ENCODE assay signal across 14 cellular contexts in genomic region chr9:110994771-110995241, GRCh38. TPM values are rescaled to one million over a fixed set of nuclear protein-coding genes. Genes with fewer than 3 reads are reported as not detected.
DNase-seq lines count a peak whose midpoint lies in the region; ATAC-seq and TF ChIP-seq lines count a peak whose summit lies in the region.
"Had no signal": no experiment of that assay in that cellular context is flagged by ENCODE, and none has a peak within 500 bp of the region (broad histone marks: within the 10 kb centered on the region; RNA-seq: fewer than 3 reads in every experiment).

No MANE protein-coding gene starts in this region.

- H3K27ac Mint-ChIP-seq in activated naive CD4-positive, alpha-beta T cell treated with anti-CD3 and anti-CD28 coated beads for 36 hours: no peak overlapping the region
- H3K27ac Mint-ChIP-seq: activated CD4-positive, alpha-beta memory T cell treated with anti-CD3 and anti-CD28 coated beads for 36 hours; activated naive CD8-positive, alpha-beta T cell treated with anti-CD3 and anti-CD28 coated beads, Interleukin-2, amount 50 U/mL, for 24 hours had no signal

- H3K36me3 Mint-ChIP-seq in activated naive CD4-positive, alpha-beta T cell treated with anti-CD3 and anti-CD28 coated beads for 36 hours (ENCODE audit: low read depth): no peaks in the 10 kb centered on the region
- H3K36me3 Mint-ChIP-seq: activated CD4-positive, alpha-beta memory T cell treated with anti-CD3 and anti-CD28 coated beads for 36 hours had no signal

- CTCF ChIA-PET in activated naive CD4-positive, alpha-beta T cell treated with anti-CD3 and anti-CD28 coated beads for 36 hours (lab: Charles Lee): interaction anchor here (0.6 kb wide), 1 partner anchor 159 kb away, joined by 3 read pairs; no protein-coding TSS in a partner anchor

- in situ Hi-C loops in astrocyte of the spinal cord (cut with HindIII; ENCODE audit: low sequenced_read_pairs): no loop called here

- no peak overlapping the region for H3K4me3 Mint-ChIP-seq in activated naive CD4-positive, alpha-beta T cell treated with anti-CD3 and anti-CD28 coated beads for 36 hours
- H3K4me3 Mint-ChIP-seq: activated CD4-positive, alpha-beta memory T cell treated with anti-CD3 and anti-CD28 coated beads for 36 hours; activated naive CD8-positive, alpha-beta T cell treated with anti-CD3 and anti-CD28 coated beads, Interleukin-2, amount 50 U/mL, for 24 hours had no signal

- peaks cover 2% of the 10 kb centered on the region for H3K27me3 Mint-ChIP-seq in activated naive CD4-positive, alpha-beta T cell treated with anti-CD3 and anti-CD28 coated beads for 36 hours (ENCODE audit: low read depth)
- H3K27me3 Mint-ChIP-seq: activated CD4-positive, alpha-beta memory T cell treated with anti-CD3 and anti-CD28 coated beads for 36 hours had no signal

- no peak overlapping the region for H3K4me3 ChIP-seq in astrocyte of the spinal cord (ENCODE audit: low read depth, low read length)

- no peaks in the 10 kb centered on the region for H3K4me1 Mint-ChIP-seq in activated naive CD4-positive, alpha-beta T cell treated with anti-CD3 and anti-CD28 coated beads for 36 hours (ENCODE audit: low read depth)
- H3K4me1 Mint-ChIP-seq: activated naive CD8-positive, alpha-beta T cell treated with anti-CD3 and anti-CD28 coated beads, Interleukin-2, amount 50 U/mL, for 24 hours had no signal

- TF ChIP-seq CTCF in astrocyte of the spinal cord (IDR thresholded peaks at IDR 0.05; ENCODE audit: low read depth, low read length): no peak

- ATAC-seq in HG03103 (IDR thresholded peaks at IDR 0.05; ENCODE audit: low read depth, unreplicated experiment): peak; percentile 58
- ATAC-seq: activated naive CD8-positive, alpha-beta T cell treated with anti-CD3 and anti-CD28 coated beads, Interleukin-2, amount 50 U/mL, for 24 hours; HepG2; left cardiac atrium had no signal

- DNase-seq in AML-193 (lab: John Stamatoyannopoulos, UW) (peak; percentile 36 to 42), astrocyte of the spinal cord (ENCODE audit: low read depth, low spot score) (peak; percentile 47), myocyte (ENCODE audit: low read depth) (peak; percentile 53), glomerular visceral epithelial cell (ENCODE audit: extremely low spot score) (no peak), SW 1271 (lab: John Stamatoyannopoulos, UW) (no peak)
- no peak for DNase-seq in stimulated activated CD4-positive, alpha-beta T cell treated with anti-CD3 and anti-CD28 coated beads, Interleukin-2, amount 100 ng/mL, for 24 hours
- no peak for DNase-seq in activated naive CD4-positive, alpha-beta T cell treated with anti-CD3 and anti-CD28 coated beads for 36 hours
- DNase-seq: activated CD4-positive, alpha-beta memory T cell treated with anti-CD3 and anti-CD28 coated beads for 36 hours; activated naive CD8-positive, alpha-beta T cell treated with anti-CD3 and anti-CD28 coated beads, Interleukin-2, amount 50 U/mL, for 24 hours; left cardiac atrium; retina had no signal

- H3K9me3 Mint-ChIP-seq in activated naive CD4-positive, alpha-beta T cell treated with anti-CD3 and anti-CD28 coated beads for 36 hours: peaks cover 1% of the 10 kb centered on the region
- H3K9me3 Mint-ChIP-seq: activated CD4-positive, alpha-beta memory T cell treated with anti-CD3 and anti-CD28 coated beads for 36 hours had no signal

- intact Hi-C loops in activated naive CD4-positive, alpha-beta T cell treated with anti-CD3 and anti-CD28 coated beads for 36 hours (cut with micrococcal nuclease): no loop called here

RNA-seq across cellular contexts. Expression of gene LPAR1, which starts 43.5 kb away (rescaled TPM):
- total RNA-seq in myocyte: 46.0 and 61.3 TPM in 2 replicates
- 24.4 TPM for polyA plus RNA-seq in myocyte (2012)
- not detected for total RNA-seq in activated naive CD4-positive, alpha-beta T cell treated with anti-CD3 and anti-CD28 coated beads for 36 hours
- total RNA-seq: activated CD4-positive, alpha-beta memory T cell treated with anti-CD3 and anti-CD28 coated beads for 36 hours; HepG2; SK-MEL-5 had no signal
- polyA plus RNA-seq: HepG2 had no signal

Comparison
In these comparisons a context has a peak if more than half of its experiments do, and no peak if none do; other contexts are left out.
1. DNase-seq: peak in AML-193 (2 of 2), astrocyte of the spinal cord (single experiment) and myocyte (single experiment); none in stimulated activated CD4-positive, alpha-beta T cell treated with anti-CD3 and anti-CD28 coated beads, Interleukin-2, amount 100 ng/mL, for 24 hours (0 of 2), glomerular visceral epithelial cell (single experiment), activated naive CD4-positive, alpha-beta T cell treated with anti-CD3 and anti-CD28 coated beads for 36 hours (single experiment) and SW 1271 (0 of 2).
2. RNA of gene LPAR1, which starts 43.5 kb away (total RNA-seq): 46.0 to 61.3 TPM in myocyte; not detected in activated naive CD4-positive, alpha-beta T cell treated with anti-CD3 and anti-CD28 coated beads for 36 hours; every median in the first group is over 10 times any median in the second.